Comparison of ENCODE assay signal across 25 cellular contexts in genomic region chr1:210213335-210213734, GRCh38. TPM values are rescaled to one million over a fixed set of nuclear protein-coding genes. Genes with fewer than 3 reads are reported as not detected.
"Had no signal": no experiment of that assay in that cellular context is flagged by ENCODE, and none has a peak within 500 bp of the region (broad histone marks: within the 10 kb centered on the region; RNA-seq: fewer than 3 reads in every experiment).

No MANE protein-coding gene starts in this region.

- H2AFZ ChIP-seq: hepatocyte had no signal

- H3K27ac ChIP-seq: dorsolateral prefrontal cortex, gastroesophageal sphincter, heart left ventricle, hepatocyte, neutrophil, pancreas, right lobe of liver, suprapubic skin, transverse colon, vagina had no signal

- H3K4me3 ChIP-seq: dorsolateral prefrontal cortex, gastroesophageal sphincter, heart left ventricle, hepatocyte, lung, mucosa of descending colon, pancreas, right lobe of liver, suprapubic skin, transverse colon, vagina had no signal

- H3K36me3 ChIP-seq: gastroesophageal sphincter, heart left ventricle, neutrophil, pancreas, right lobe of liver, suprapubic skin, transverse colon, vagina had no signal

- DNase-seq: dorsolateral prefrontal cortex; effector CD4-positive, alpha-beta T cell; foreskin fibroblast; heart left ventricle; kidney; mucosa of descending colon; naive B cell; pancreas; retina; right lobe of liver; small intestine; stimulated activated CD4-positive, alpha-beta T cell treated with anti-CD3 and anti-CD28 coated beads, Interleukin-1b, Interleukin-23, amount 100 ng/mL, for 48 hours; stimulated activated CD4-positive, alpha-beta T cell treated with anti-CD3 and anti-CD28 coated beads, Interleukin-4, amount 100 ng/mL, for 1 hour; stimulated activated CD8-positive, alpha-beta memory T cell treated with anti-CD3 and anti-CD28 coated beads, Interleukin-4, amount 100 ng/mL, for 48 hours; stimulated activated naive CD4-positive, alpha-beta T cell; stimulated activated naive CD8-positive, alpha-beta T cell treated with anti-CD3 and anti-CD28 coated beads, Interleukin-15, amount 100 ng/mL, for 72 hours; transverse colon had no signal

- H3K27me3 ChIP-seq: gastroesophageal sphincter, heart left ventricle, neutrophil, pancreas, right lobe of liver, suprapubic skin, transverse colon, vagina had no signal

- H3K4me1 ChIP-seq: gastroesophageal sphincter, heart left ventricle, pancreas, right lobe of liver, suprapubic skin, vagina had no signal

- H3K9me3 ChIP-seq: gastroesophageal sphincter, heart left ventricle, mucosa of descending colon, neutrophil, pancreas, right lobe of liver, suprapubic skin, transverse colon, vagina had no signal

- ATAC-seq: gastroesophageal sphincter; heart left ventricle; left lobe of liver; mucosa of descending colon; natural killer cell treated with Interleukin-12 subunit alpha and Interleukin-12 subunit beta and Interleukin-15 and Interleukin-18, amount 100 ng/mL, for 72 hours; pancreas; right lobe of liver; stimulated activated naive CD8-positive, alpha-beta T cell treated with anti-CD3 and anti-CD28 coated beads, Interleukin-15, amount 100 ng/mL, for 72 hours had no signal

- H3K4me2 ChIP-seq: hepatocyte had no signal

- H3K79me2 ChIP-seq: hepatocyte had no signal

RNA-seq across cellular contexts. Expression of gene SERTAD4, which starts 19.3 kb away (rescaled TPM):
- total RNA-seq: left lobe of liver; natural killer cell treated with Interleukin-12 subunit alpha and Interleukin-12 subunit beta and Interleukin-15 and Interleukin-18, amount 100 ng/mL, for 72 hours; right lobe of liver had no signal
